Comparison of ENCODE assay signal across 8 cellular contexts in genomic region chr22:29704528-29705285, GRCh38. TPM values are rescaled to one million over a fixed set of nuclear protein-coding genes. Genes with fewer than 3 reads are reported as not detected.
A peak's percentile ranks its signal among the peaks of the same experiment; 100 is the strongest.
DNase-seq lines count a peak whose midpoint lies in the region; ATAC-seq and TF ChIP-seq lines count a peak whose summit lies in the region.
"Had no signal": no experiment of that assay in that cellular context is flagged by ENCODE, and none has a peak within 500 bp of the region (broad histone marks: within the 10 kb centered on the region; RNA-seq: fewer than 3 reads in every experiment).

No MANE protein-coding gene starts in this region.

- in situ Hi-C loops in GM23248 (cut with MboI), result no loop called here

- peaks cover 7% of the 10 kb centered on the region for H3K27me3 Mint-ChIP-seq in endothelial cell (ENCODE audit: unreplicated experiment)

- H3K27ac Mint-ChIP-seq in endothelial cell (ENCODE audit: unreplicated experiment), result no peak overlapping the region

- peaks cover 2% of the 10 kb centered on the region for H3K4me1 Mint-ChIP-seq in endothelial cell (ENCODE audit: unreplicated experiment)

- no peaks in the 10 kb centered on the region for H3K36me3 Mint-ChIP-seq in endothelial cell (ENCODE audit: low read depth, unreplicated experiment)

- no peaks in the 10 kb centered on the region for H3K9me3 ChIP-seq in GM23248 (ENCODE audit: low read depth)
- H3K9me3 ChIP-seq in fibroblast of lung (ENCODE audit: control insufficient read depth, insufficient read depth, low read depth, low read length), result no peaks in the 10 kb centered on the region

- no peaks in the 10 kb centered on the region for H3K4me1 ChIP-seq in GM23248 (ENCODE audit: insufficient read depth)
- H3K4me1 ChIP-seq in fibroblast of lung (ENCODE audit: control insufficient read depth, extremely low read depth, insufficient read depth, low read length), result peaks cover 5% of the 10 kb centered on the region
- peaks cover 4% of the 10 kb centered on the region for H3K4me1 ChIP-seq in rectal smooth muscle tissue (ENCODE audit: control insufficient read depth, insufficient read depth, low read length)

- H2AFZ ChIP-seq in GM23248 (no peak overlapping the region), fibroblast of lung (ENCODE audit: low read length) (no peak overlapping the region)

- no peak overlapping the region for H3K4me3 Mint-ChIP-seq in endothelial cell (ENCODE audit: unreplicated experiment)
- H3K4me3 Mint-ChIP-seq: nephron had no signal

- H3K4me2 ChIP-seq in GM23248 (ENCODE audit: unreplicated experiment) (no peak overlapping the region), fibroblast of lung (ENCODE audit: extremely low read depth, insufficient read depth, low read length) (peak overlapping the region; percentile 30)

- no peak overlapping the region for H3K27ac ChIP-seq in GM23248
- H3K27ac ChIP-seq in fibroblast of lung (ENCODE audit: insufficient read depth, low read length), result no peak overlapping the region
- H3K27ac ChIP-seq in rectal smooth muscle tissue (ENCODE audit: low read depth, low read length), result peak overlapping the region; percentile 32

- H3K36me3 ChIP-seq in GM23248 (ENCODE audit: low read depth) (no peaks in the 10 kb centered on the region), fibroblast of lung (ENCODE audit: control insufficient read depth, insufficient read depth, low read length) (no peaks in the 10 kb centered on the region), rectal smooth muscle tissue (ENCODE audit: control insufficient read depth, insufficient read depth, low read length) (no peaks in the 10 kb centered on the region)

- H4K20me1 ChIP-seq in GM23248 (ENCODE audit: insufficient read depth), result no peaks in the 10 kb centered on the region
- no peaks in the 10 kb centered on the region for H4K20me1 ChIP-seq in fibroblast of lung (ENCODE audit: control insufficient read depth, extremely low read depth, insufficient read depth, low read length)

- H3K79me2 ChIP-seq in GM23248 (ENCODE audit: insufficient read depth) (no peaks in the 10 kb centered on the region), fibroblast of lung (ENCODE audit: control insufficient read depth, insufficient read depth, low read length) (no peaks in the 10 kb centered on the region)

- H3F3A ChIP-seq in GM23248 (ENCODE audit: insufficient read depth), result no peaks in the 10 kb centered on the region

- no peak for ATAC-seq in GM19395 (IDR thresholded peaks at IDR 0.05; ENCODE audit: unreplicated experiment)

- TF ChIP-seq CTCF in fibroblast of lung (conservative IDR thresholded peaks at IDR 0.05 in 1 of 2, IDR thresholded peaks at IDR 0.05 in 1 of 2; ENCODE audit: low read depth in 1 of 2, low read length in 2 of 2) (peak in 1 of 2 donors; percentile 3), endothelial cell (IDR thresholded peaks at IDR 0.05; ENCODE audit: unreplicated experiment) (no peak)

- DNase-seq in GM23248 (peak; percentile 68), NCI-H69 (lab: John Stamatoyannopoulos, UW) (peak; percentile 87), fibroblast of lung (ENCODE audit: low read depth in 2 of 2) (peak; percentile 68 to 72), NCI-H526 treated with DMSO at 0.1 percent for 48 hours (lab: John Stamatoyannopoulos, UW) (no peak), endothelial cell (ENCODE audit: low spot score) (no peak)

- no peaks in the 10 kb centered on the region for H3K9me2 ChIP-seq in GM23248 (ENCODE audit: insufficient read depth)

- WGBS in GM23248 (ENCODE audit: low coverage in 1 of 2, low lambda C conversion rate in 2 of 2, missing lambda C conversion rate in 2 of 2), 2 experiments, result 8 to 16% methylated on average over 14 of the region's 14 CpGs

- no peaks in the 10 kb centered on the region for H3K27me3 ChIP-seq in GM23248 (replicated peaks; ENCODE audit: insufficient read depth)
- H3K27me3 ChIP-seq in fibroblast of lung (ENCODE audit: control insufficient read depth, insufficient read depth, low read length), result peaks cover 21% of the 10 kb centered on the region
- H3K27me3 ChIP-seq in rectal smooth muscle tissue (ENCODE audit: control insufficient read depth, insufficient read depth, low read length), result peaks cover 3% of the 10 kb centered on the region

- H3K9me3 Mint-ChIP-seq in endothelial cell (ENCODE audit: unreplicated experiment), result no peaks in the 10 kb centered on the region
- H3K9me3 Mint-ChIP-seq: nephron had no signal

- no peak overlapping the region for H3K9ac ChIP-seq in GM23248
- no peak overlapping the region for H3K9ac ChIP-seq in fibroblast of lung (ENCODE audit: insufficient read depth, low read length)
- H3K9ac ChIP-seq in rectal smooth muscle tissue (ENCODE audit: low read length), result no peak overlapping the region

- H3K4me3 ChIP-seq in GM23248, result no peak overlapping the region
- H3K4me3 ChIP-seq in fibroblast of lung (replicated peaks in 1 of 4; ENCODE audit: control extremely low read depth in 1 of 4, insufficient read depth in 1 of 4, low read depth in 3 of 4, low read length in 4 of 4), result no peak overlapping the region
- H3K4me3 ChIP-seq in rectal smooth muscle tissue (ENCODE audit: low read length), result no peak overlapping the region

RNA-seq across cellular contexts. Expression of gene CABP7, which starts 15.1 kb away (rescaled TPM):
- not detected in 2 replicates for total RNA-seq in GM23248 (2014; rRNA removed; shearing (Covaris generic))
- polyA plus RNA-seq in GM23248 (2016; fragmentation: Nextera tagmentation; extraction: Ambion mirVana) (0.08 TPM in 1 of 2 replicates, not detected in the other), fibroblast of lung (not detected in 2 replicates)
- total RNA-seq in fibroblast of lung (not detected in 2 replicates), endothelial cell (ENCODE audit: unreplicated experiment) (not detected)
- 0.03 and 0.08 TPM in 2 replicates for polyA plus RNA-seq in fibroblast of lung (2012)
- not detected in 2 replicates for polyA minus RNA-seq in fibroblast of lung (ENCODE audit: low replicate concordance)

Comparison
In these comparisons a context has a peak if more than half of its experiments do, and no peak if none do; other contexts are left out.
1. DNase-seq: peak in GM23248 (single experiment), NCI-H69 (single experiment) and fibroblast of lung (2 of 2); none in NCI-H526 treated with DMSO at 0.1 percent for 48 hours (single experiment) and endothelial cell (single experiment).